Comparison of ENCODE assay signal across 8 cellular contexts in the genomic region with DNA sequence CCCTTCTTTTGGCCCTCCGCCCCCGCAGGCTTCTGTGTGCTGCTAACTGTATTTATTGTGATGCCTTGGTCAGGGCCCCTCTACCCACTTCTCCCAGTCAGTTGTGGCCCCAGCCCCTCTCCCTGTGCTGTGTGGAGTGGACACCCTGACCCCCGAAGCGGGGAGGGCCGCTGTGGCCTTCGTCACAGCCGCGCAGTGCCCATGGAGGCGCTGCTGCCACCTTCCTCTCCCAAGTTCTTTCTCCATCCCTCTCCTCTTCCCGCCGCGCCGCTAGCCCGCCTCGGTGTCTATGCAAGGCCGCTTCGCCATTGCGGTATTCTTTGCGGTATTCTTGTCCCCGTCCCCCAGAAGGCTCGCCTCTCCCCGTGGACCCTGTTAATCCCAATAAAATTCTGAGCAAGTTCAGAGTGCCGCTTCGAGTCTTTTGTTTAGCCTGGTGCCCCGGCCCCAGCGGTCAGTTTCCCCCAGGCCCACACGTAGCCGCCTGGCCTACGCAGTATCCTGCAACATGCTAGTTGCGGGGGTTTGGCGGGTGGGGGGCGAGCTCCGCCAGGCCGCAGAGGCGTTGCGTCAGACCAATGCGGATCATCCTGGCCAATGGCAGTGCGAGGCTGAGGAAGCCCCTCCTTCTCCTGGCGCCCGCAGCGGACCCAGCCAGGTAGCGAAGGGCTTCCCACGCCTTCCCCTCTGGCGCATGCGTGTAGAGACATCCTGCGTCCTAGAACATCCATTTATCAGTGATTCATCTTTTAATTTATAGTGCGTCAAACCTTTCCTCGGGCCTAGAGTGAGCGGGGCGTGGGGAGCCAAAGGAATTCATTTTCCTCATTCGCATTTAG.
DNase-seq lines count a peak whose midpoint lies in the region; ATAC-seq and TF ChIP-seq lines count a peak whose summit lies in the region.

No MANE protein-coding gene starts in this region.

- H3K27ac ChIP-seq in layer of hippocampus (ENCODE audit: low read depth, low read length), result peak overlapping the region; percentile 82

- H3K27me3 ChIP-seq in layer of hippocampus (ENCODE audit: control insufficient read depth, insufficient read depth, low read length), result no peaks in the 10 kb centered on the region

- peak overlapping the region; percentile 51 for H3K4me3 ChIP-seq in choroid plexus epithelial cell (ENCODE audit: low read depth, low read length)

- ATAC-seq in GM18907 (IDR thresholded peaks at IDR 0.05; ENCODE audit: unreplicated experiment) (peak; percentile 47), GM21576 (IDR thresholded peaks at IDR 0.05; ENCODE audit: unreplicated experiment) (no peak)

- DNase-seq in NCI-H1105 treated with DMSO at 0.1 percent for 48 hours (lab: John Stamatoyannopoulos, UW), result peak; percentile 84
- DNase-seq in activated CD4-positive, alpha-beta T cell treated with anti-CD3 and anti-CD28 coated beads for 4 hours, result peak; percentile 82 to 83
- DNase-seq in choroid plexus epithelial cell (ENCODE audit: low read depth), result peak; percentile 87
- DNase-seq in stimulated activated CD4-positive, alpha-beta T cell treated with anti-CD3 and anti-CD28 coated beads, Interleukin-15, amount 100 ng/mL, for 1 hour (ENCODE audit: low read depth in 1 of 2, low spot score in 1 of 2), result peak; percentile 58 to 64
- no peak for DNase-seq in SKM-1 treated with dmso at 0.1 percent for 144 hours (lab: John Stamatoyannopoulos, UW; ENCODE audit: unreplicated experiment)

- TF ChIP-seq CTCF in choroid plexus epithelial cell (conservative IDR thresholded peaks at IDR 0.05; ENCODE audit: low read depth, low read length), result no peak
